In genomic region chr16:1308977-1309885, GRCh38 we compare ENCODE assay signal across 8 cellular contexts. TPM values are rescaled to one million over a fixed set of nuclear protein-coding genes. Genes with fewer than 3 reads are reported as not detected.
DNase-seq lines count a peak whose midpoint lies in the region; ATAC-seq and TF ChIP-seq lines count a peak whose summit lies in the region.

Gene UBE2I, plus strand, starts transcription at chr16:1309636. Its CDS starts 4,395 bp downstream, at chr16:1314031.

- no peaks in the 10 kb centered on the region for H3K27me3 Mint-ChIP-seq in activated CD4-positive, alpha-beta T cell treated with anti-CD3 and anti-CD28 coated beads, Interleukin-2, amount 10 ng/mL, durations not matched to agents 24 days and 14 days

- POLR2A ChIA-PET in BJ (lab: Charles Lee), result interaction anchor here (0.6 kb wide), 1 partner anchor 14 kb away, joined by 3 read pairs; no protein-coding TSS in a partner anchor

- peaks cover 14% of the 10 kb centered on the region for H3K36me3 ChIP-seq in BJ (ENCODE audit: control insufficient read depth, insufficient read depth, low read length)
- H3K36me3 ChIP-seq in colonic mucosa, result no peaks in the 10 kb centered on the region

- peaks cover 11% of the 10 kb centered on the region for H3K4me1 ChIP-seq in colonic mucosa

- H3K4me3 ChIP-seq in BJ (ENCODE audit: low read depth, low read length), result peak within 1 kb of the TSS; percentile 60
- H3K4me3 ChIP-seq in colonic mucosa, result peak within 1 kb of the TSS; percentile 79

- peaks cover 3% of the 10 kb centered on the region for H3K9me3 Mint-ChIP-seq in activated CD4-positive, alpha-beta T cell treated with anti-CD3 and anti-CD28 coated beads, Interleukin-2, amount 10 ng/mL, durations not matched to agents 24 days and 14 days

- peaks cover 22% of the 10 kb centered on the region for H3K4me1 Mint-ChIP-seq in activated CD4-positive, alpha-beta T cell treated with anti-CD3 and anti-CD28 coated beads, Interleukin-2, amount 10 ng/mL, durations not matched to agents 24 days and 14 days

- DNase-seq in BJ (ENCODE audit: low read depth) (peak; percentile 77), NCI-H526 treated with DMSO at 0.1 percent for 48 hours (lab: John Stamatoyannopoulos, UW) (peak; percentile 78), colonic mucosa (peak; percentile 99)
- DNase-seq in activated CD4-positive, alpha-beta T cell treated with anti-CD3 and anti-CD28 coated beads, Interleukin-2, amount 10 ng/mL, durations not matched to agents 24 days and 14 days, result peak; percentile 99
- DNase-seq in stimulated activated CD4-positive, alpha-beta T cell treated with anti-CD3 and anti-CD28 coated beads, Interleukin-1b, Interleukin-23, amount 100 ng/mL, for 24 hours (ENCODE audit: low read depth in 4 of 4, low spot score in 1 of 4), result peak; percentile 92 to 95 (median 94)

- H3K27ac ChIP-seq in colonic mucosa (peak within 1 kb of the TSS; percentile 94), layer of hippocampus (ENCODE audit: low read depth, low read length) (peak within 1 kb of the TSS; percentile 97)

- H3K27me3 ChIP-seq in BJ (ENCODE audit: control insufficient read depth, insufficient read depth, low read length) (no peaks in the 10 kb centered on the region), colonic mucosa (no peaks in the 10 kb centered on the region), layer of hippocampus (ENCODE audit: control insufficient read depth, insufficient read depth, low read length) (no peaks in the 10 kb centered on the region)

- H3K9me3 ChIP-seq in colonic mucosa, result no peaks in the 10 kb centered on the region

- H3K27ac Mint-ChIP-seq in activated CD4-positive, alpha-beta T cell treated with anti-CD3 and anti-CD28 coated beads, Interleukin-2, amount 10 ng/mL, durations not matched to agents 24 days and 14 days, result peak within 1 kb of the TSS; percentile 99

- peaks cover 27% of the 10 kb centered on the region for H3K36me3 Mint-ChIP-seq in activated CD4-positive, alpha-beta T cell treated with anti-CD3 and anti-CD28 coated beads, Interleukin-2, amount 10 ng/mL, durations not matched to agents 24 days and 14 days (ENCODE audit: low read depth)

- peak; percentile 76 for ATAC-seq in GM19324 (IDR thresholded peaks at IDR 0.05; ENCODE audit: low FRiP score, unreplicated experiment)
- peak; percentile 55 for ATAC-seq in HG03460 (IDR thresholded peaks at IDR 0.05; ENCODE audit: unreplicated experiment)

- intact Hi-C loops in activated CD4-positive, alpha-beta T cell treated with anti-CD3 and anti-CD28 coated beads, Interleukin-2, amount 10 ng/mL, durations not matched to agents 24 days and 14 days (cut with micrococcal nuclease), result loop anchor here (1.0 to 5.0 kb wide), 5 partner anchors 24 to 568 kb away; partner anchors contain the start of genes BAIAP3, CIAO3, CRAMP1 and IFT140
- intact Hi-C loops in colonic mucosa (cut with DNase I), result no loop called here

- H3K4me3 Mint-ChIP-seq in activated CD4-positive, alpha-beta T cell treated with anti-CD3 and anti-CD28 coated beads, Interleukin-2, amount 10 ng/mL, durations not matched to agents 24 days and 14 days, result peak within 1 kb of the TSS; percentile 94

- H3K9ac ChIP-seq in colonic mucosa (ENCODE audit: low read depth in 2 of 2, low read length in 2 of 2), result peak within 1 kb of the TSS; percentile 80 to 92

- TF ChIP-seq CTCF in BJ (IDR thresholded peaks at IDR 0.05; ENCODE audit: insufficient read depth, low read depth, low read length) (no peak), colonic mucosa (IDR thresholded peaks at IDR 0.05) (no peak)

- CTCF ChIA-PET in BJ (lab: Yijun Ruan, JAX), result no interaction called here

RNA-seq across cellular contexts. Expression of gene UBE2I, which starts in this region (rescaled TPM):
- 81.2 and 138 TPM in 2 replicates for polyA plus RNA-seq in BJ (2011; rRNA removed)
- 36.5 and 41.7 TPM in 2 replicates for polyA minus RNA-seq in BJ (2011; rRNA and poly(A)+ RNA removed)
- total RNA-seq in activated CD4-positive, alpha-beta T cell treated with anti-CD3 and anti-CD28 coated beads, Interleukin-2, amount 10 ng/mL, durations not matched to agents 24 days and 14 days, result 269 and 278 TPM in 2 replicates
- total RNA-seq in colonic mucosa, result 100 to 1,000 TPM; 101 to 143 TPM

Comparison
In these comparisons a context has a peak if more than half of its experiments do, and no peak if none do; other contexts are left out.
1. Peak in every context shown above with its lines: DNase-seq, ATAC-seq, H3K4me3 ChIP-seq and H3K27ac ChIP-seq.